In the genomic region with DNA sequence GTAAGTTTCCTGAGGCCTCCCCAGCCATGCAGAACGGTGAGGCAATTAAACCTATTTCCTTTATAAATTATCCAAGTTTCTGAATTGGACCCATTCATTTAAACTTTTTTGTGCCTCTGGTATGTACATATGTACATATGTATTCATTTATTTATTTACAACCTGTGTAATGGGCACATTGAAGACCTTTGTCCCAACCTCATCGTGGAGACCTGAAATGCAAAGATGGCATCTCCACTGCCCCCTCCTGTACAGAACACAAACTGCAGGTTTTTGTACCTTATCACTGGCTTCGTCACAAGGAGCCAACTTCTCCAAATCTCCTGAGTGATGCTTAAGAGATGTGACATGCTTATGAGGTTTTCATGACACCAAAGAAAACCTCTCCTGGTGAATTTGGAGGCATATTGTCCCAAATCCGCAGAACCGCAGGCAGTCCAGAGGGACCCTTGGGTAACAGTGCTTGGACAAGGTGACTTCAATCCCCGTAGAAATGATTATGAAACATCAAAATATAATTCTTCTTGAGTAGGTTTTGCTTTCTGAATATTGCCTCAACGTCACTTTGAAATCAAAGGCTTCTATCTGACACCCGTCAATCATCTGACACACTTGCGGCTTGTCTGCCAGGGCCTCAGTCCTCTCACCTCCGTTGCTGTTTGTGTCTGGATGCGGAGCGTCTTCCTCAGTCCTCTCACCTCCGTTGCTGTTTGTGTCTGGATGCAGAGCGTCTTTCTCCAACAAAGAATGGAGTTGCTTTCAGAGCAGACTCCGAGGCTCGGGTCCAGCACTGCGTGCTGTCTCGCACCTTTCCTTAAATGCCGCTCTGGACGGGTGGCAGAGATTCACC, we compare ENCODE assay signal across 9 cellular contexts.
DNase-seq lines count a peak whose midpoint lies in the region; TF ChIP-seq lines count a peak whose summit lies in the region.
"Had no signal": no experiment of that assay in that cellular context is flagged by ENCODE, and none has a peak within 500 bp of the region (broad histone marks: within the 10 kb centered on the region; RNA-seq: fewer than 3 reads in every experiment).

No MANE protein-coding gene starts in this region.

- H3K4me1 Mint-ChIP-seq in endothelial cell (ENCODE audit: unreplicated experiment) = no peaks in the 10 kb centered on the region
- H3K4me1 Mint-ChIP-seq: naive thymus-derived CD8-positive, alpha-beta T cell had no signal

- no peak overlapping the region for H3K27ac ChIP-seq in sigmoid colon
- H3K27ac ChIP-seq in uterus = no peak overlapping the region

- peak; percentile 72 for TF ChIP-seq CTCF in endothelial cell (IDR thresholded peaks at IDR 0.05; ENCODE audit: unreplicated experiment)
- peak in 1 of 4 experiments; percentile 11 for TF ChIP-seq CTCF in sigmoid colon (IDR thresholded peaks at IDR 0.05)
- peak in 1 of 4 experiments; percentile 15 for TF ChIP-seq CTCF in uterus (IDR thresholded peaks at IDR 0.05)

- no peak for TF ChIP-seq EP300 in sigmoid colon (IDR thresholded peaks at IDR 0.05)

- no peaks in the 10 kb centered on the region for H3K9me3 Mint-ChIP-seq in endothelial cell (ENCODE audit: unreplicated experiment)
- H3K9me3 Mint-ChIP-seq: naive thymus-derived CD8-positive, alpha-beta T cell had no signal

- H3K4me3 Mint-ChIP-seq in endothelial cell (ENCODE audit: unreplicated experiment) = no peak overlapping the region
- H3K4me3 Mint-ChIP-seq: naive thymus-derived CD8-positive, alpha-beta T cell had no signal

- DNase-seq in stimulated activated CD4-positive, alpha-beta T cell treated with anti-CD3 and anti-CD28 coated beads, Interleukin-12 subunit alpha, Interleukin-12 subunit beta, amount 100 ng/mL, for 4 hours = peak; percentile 9
- DNase-seq in stimulated activated CD4-positive, alpha-beta T cell treated with anti-CD3 and anti-CD28 coated beads, Interleukin-4, amount 100 ng/mL, for 1 hour = no peak
- DNase-seq in NCI-H748 (lab: John Stamatoyannopoulos, UW; ENCODE audit: unreplicated experiment) (peak; percentile 55), endothelial cell (ENCODE audit: low spot score) (peak; percentile 58), EL (no peak), sigmoid colon (no peak), COLO829 (ENCODE audit: low spot score) (no peak), uterus (no peak)

- H3K9me3 ChIP-seq in sigmoid colon = no peaks in the 10 kb centered on the region
- no peaks in the 10 kb centered on the region for H3K9me3 ChIP-seq in uterus

- H3K4me3 ChIP-seq in sigmoid colon = no peak overlapping the region
- H3K4me3 ChIP-seq in uterus = no peak overlapping the region

- H3K4me1 ChIP-seq in sigmoid colon (no peaks in the 10 kb centered on the region), uterus (no peaks in the 10 kb centered on the region)

- no peak for TF ChIP-seq POLR2A in sigmoid colon (IDR thresholded peaks at IDR 0.05)
- TF ChIP-seq POLR2A in uterus (IDR thresholded peaks at IDR 0.05) = no peak

- intact Hi-C loops in sigmoid colon (cut with DNase I) (no loop called here), uterus (cut with DNase I; ENCODE audit: low total_unique reads) (no loop called here)

- 80 to 81% methylated on average over 20 of the region's 20 CpGs for WGBS in sigmoid colon, 2 donors

- no peaks in the 10 kb centered on the region for H3K36me3 Mint-ChIP-seq in endothelial cell (ENCODE audit: low read depth, unreplicated experiment)
- H3K36me3 Mint-ChIP-seq: naive thymus-derived CD8-positive, alpha-beta T cell had no signal

- H3K36me3 ChIP-seq in sigmoid colon (no peaks in the 10 kb centered on the region), uterus (no peaks in the 10 kb centered on the region)

- H3K27me3 ChIP-seq in sigmoid colon (no peaks in the 10 kb centered on the region), uterus (no peaks in the 10 kb centered on the region)

- H3K27ac Mint-ChIP-seq in endothelial cell (ENCODE audit: unreplicated experiment) = no peak overlapping the region

- peaks cover 2% of the 10 kb centered on the region for H3K27me3 Mint-ChIP-seq in endothelial cell (ENCODE audit: unreplicated experiment)

Comparison
In these comparisons a context has a peak if more than half of its experiments do, and no peak if none do; other contexts are left out.
1. DNase-seq: peak in stimulated activated CD4-positive, alpha-beta T cell treated with anti-CD3 and anti-CD28 coated beads, Interleukin-12 subunit alpha, Interleukin-12 subunit beta, amount 100 ng/mL, for 4 hours (single experiment), NCI-H748 (single experiment) and endothelial cell (single experiment); none in stimulated activated CD4-positive, alpha-beta T cell treated with anti-CD3 and anti-CD28 coated beads, Interleukin-4, amount 100 ng/mL, for 1 hour (single experiment), EL (single experiment), sigmoid colon (single experiment), COLO829 (single experiment) and uterus (0 of 2).